17 cellular contexts compared by ENCODE assay signal in genomic region chr20:51444922-51445438, GRCh38.
A peak's percentile ranks its signal among the peaks of the same experiment; 100 is the strongest.
DNase-seq lines count a peak whose midpoint lies in the region; ATAC-seq and TF ChIP-seq lines count a peak whose summit lies in the region.
"Had no signal": no experiment of that assay in that cellular context is flagged by ENCODE, and none has a peak within 500 bp of the region (broad histone marks: within the 10 kb centered on the region; RNA-seq: fewer than 3 reads in every experiment).

No MANE protein-coding gene starts in this region.

- H3K4me3 ChIP-seq in CD4-positive, CD25-positive, alpha-beta regulatory T cell (ENCODE audit: low read depth, low read length): no peak overlapping the region
- no peak overlapping the region for H3K4me3 ChIP-seq in GM23248
- no peak overlapping the region for H3K4me3 ChIP-seq in neural progenitor cell
- H3K4me3 ChIP-seq: skin epidermis, upper lobe of right lung had no signal

- TF ChIP-seq CTCF in neural progenitor cell (IDR thresholded peaks at IDR 0.05): no peak

- H3K36me3 Mint-ChIP-seq in CD4-positive, CD25-positive, alpha-beta regulatory T cell: peaks cover 43% of the 10 kb centered on the region
- peaks cover 43% of the 10 kb centered on the region for H3K36me3 Mint-ChIP-seq in activated naive CD8-positive, alpha-beta T cell treated with anti-CD3 and anti-CD28 coated beads, Interleukin-2, amount 50 U/mL, for 24 hours (ENCODE audit: low read depth)
- H3K36me3 Mint-ChIP-seq in neural progenitor cell: no peaks in the 10 kb centered on the region

- peaks cover 59% of the 10 kb centered on the region for H3K36me3 ChIP-seq in CD4-positive, CD25-positive, alpha-beta regulatory T cell (ENCODE audit: control insufficient read depth, insufficient read depth, low read length)
- H3K36me3 ChIP-seq in GM23248 (ENCODE audit: low read depth) (no peaks in the 10 kb centered on the region), neural progenitor cell (no peaks in the 10 kb centered on the region)
- H3K36me3 ChIP-seq: upper lobe of right lung had no signal

- no peaks in the 10 kb centered on the region for H3K79me2 ChIP-seq in GM23248 (ENCODE audit: insufficient read depth)
- no peaks in the 10 kb centered on the region for H3K79me2 ChIP-seq in neural progenitor cell (ENCODE audit: low read depth)
- H3K79me2 ChIP-seq: parathyroid adenoma had no signal

- peaks cover 10 to 21% (median 19%) of the 10 kb centered on the region in 4 donors for H3K4me1 Mint-ChIP-seq in CD4-positive, CD25-positive, alpha-beta regulatory T cell
- peaks cover 53% of the 10 kb centered on the region for H3K4me1 Mint-ChIP-seq in activated naive CD8-positive, alpha-beta T cell treated with anti-CD3 and anti-CD28 coated beads, Interleukin-2, amount 50 U/mL, for 24 hours
- peaks cover 54% of the 10 kb centered on the region for H3K4me1 Mint-ChIP-seq in neural progenitor cell

- no peak for ATAC-seq in CD4-positive, CD25-positive, alpha-beta regulatory T cell (ENCODE audit: low read depth in 2 of 2)
- ATAC-seq in activated naive CD8-positive, alpha-beta T cell treated with anti-CD3 and anti-CD28 coated beads, Interleukin-2, amount 50 U/mL, for 24 hours: no peak
- ATAC-seq in left colon (no peak), Right ventricle myocardium superior (ENCODE audit: poor library complexity) (no peak)
- ATAC-seq: upper lobe of right lung had no signal

- H3F3A ChIP-seq in GM23248 (ENCODE audit: insufficient read depth) (peaks cover 15% of the 10 kb centered on the region; the same call in 1 of the 2 replicates), neural progenitor cell (ENCODE audit: low read depth) (peaks cover 6% of the 10 kb centered on the region)

- no peak overlapping the region for H3K27ac ChIP-seq in CD4-positive, CD25-positive, alpha-beta regulatory T cell (ENCODE audit: insufficient read depth, low read length, poor library complexity, severe bottlenecking)
- H3K27ac ChIP-seq in GM23248 (no peak overlapping the region), neural progenitor cell (no peak overlapping the region)
- H3K27ac ChIP-seq: parathyroid adenoma, upper lobe of right lung had no signal

- H3K4me3 Mint-ChIP-seq in CD4-positive, CD25-positive, alpha-beta regulatory T cell: no peak overlapping the region
- H3K4me3 Mint-ChIP-seq in activated naive CD8-positive, alpha-beta T cell treated with anti-CD3 and anti-CD28 coated beads, Interleukin-2, amount 50 U/mL, for 24 hours: no peak overlapping the region
- no peak overlapping the region for H3K4me3 Mint-ChIP-seq in neural progenitor cell
- H3K4me3 Mint-ChIP-seq: activated CD4-positive, alpha-beta memory T cell treated with anti-CD3 and anti-CD28 coated beads, Interleukin-2, amount 10 ng/mL, durations not matched to agents 7 days and 5 days had no signal

- H3K27me3 ChIP-seq in CD4-positive, CD25-positive, alpha-beta regulatory T cell (ENCODE audit: control insufficient read depth, insufficient read depth, low read length): no peaks in the 10 kb centered on the region
- H3K27me3 ChIP-seq in GM23248 (replicated peaks; ENCODE audit: insufficient read depth) (no peaks in the 10 kb centered on the region), neural progenitor cell (no peaks in the 10 kb centered on the region)
- H3K27me3 ChIP-seq: upper lobe of right lung had no signal

- H3K9me3 ChIP-seq in CD4-positive, CD25-positive, alpha-beta regulatory T cell (ENCODE audit: control insufficient read depth in 2 of 2, low read length in 2 of 2): no peaks in the 10 kb centered on the region
- H3K9me3 ChIP-seq in GM23248 (ENCODE audit: low read depth): no peaks in the 10 kb centered on the region
- no peaks in the 10 kb centered on the region for H3K9me3 ChIP-seq in neural progenitor cell (ENCODE audit: low read depth)
- H3K9me3 ChIP-seq: upper lobe of right lung had no signal

- no peaks in the 10 kb centered on the region for H4K20me1 ChIP-seq in GM23248 (ENCODE audit: insufficient read depth)
- H4K20me1 ChIP-seq in neural progenitor cell (ENCODE audit: low read depth): no peaks in the 10 kb centered on the region

- DNase-seq in CD4-positive, CD25-positive, alpha-beta regulatory T cell: no peak
- DNase-seq in GM23248 (no peak), neural progenitor cell (ENCODE audit: low spot score) (no peak), cerebellar cortex (ENCODE audit: low spot score) (no peak), KG1 (lab: John Stamatoyannopoulos, UW) (no peak), left colon (no peak), Right ventricle myocardium superior (no peak)
- DNase-seq in activated naive CD8-positive, alpha-beta T cell treated with anti-CD3 and anti-CD28 coated beads, Interleukin-2, amount 50 U/mL, for 24 hours: no peak
- DNase-seq: activated CD4-positive, alpha-beta memory T cell treated with anti-CD3 and anti-CD28 coated beads, Interleukin-2, amount 10 ng/mL, durations not matched to agents 7 days and 5 days; activated gamma-delta T cell treated with Interleukin-2 at 50 U/mL for 16 hours; effector CD8-positive, alpha-beta T cell; hippocampal formation; NCI-H1930; NCI-H526; upper lobe of right lung had no signal

- no peaks in the 10 kb centered on the region for H3K9me2 ChIP-seq in GM23248 (ENCODE audit: insufficient read depth)

- intact Hi-C loops in left colon (cut with DNase I, micrococcal nuclease): no loop called here
- intact Hi-C loops in Right ventricle myocardium superior (cut with DNase I): no loop called here

- H3K9ac ChIP-seq in GM23248 (no peak overlapping the region), neural progenitor cell (no peak overlapping the region)
- H3K9ac ChIP-seq: parathyroid adenoma had no signal

- peak overlapping the region in 2 of 3 donors; percentile 62 for H3K27ac Mint-ChIP-seq in CD4-positive, CD25-positive, alpha-beta regulatory T cell
- H3K27ac Mint-ChIP-seq in activated naive CD8-positive, alpha-beta T cell treated with anti-CD3 and anti-CD28 coated beads, Interleukin-2, amount 50 U/mL, for 24 hours: peak overlapping the region; percentile 49
- peak overlapping the region; percentile 85 for H3K27ac Mint-ChIP-seq in neural progenitor cell

- H3K4me2 ChIP-seq in GM23248 (ENCODE audit: unreplicated experiment) (peak overlapping the region; percentile 28), neural progenitor cell (no peak overlapping the region)

- H3K27me3 Mint-ChIP-seq in CD4-positive, CD25-positive, alpha-beta regulatory T cell: no peaks in the 10 kb centered on the region
- H3K27me3 Mint-ChIP-seq in activated naive CD8-positive, alpha-beta T cell treated with anti-CD3 and anti-CD28 coated beads, Interleukin-2, amount 50 U/mL, for 24 hours: no peaks in the 10 kb centered on the region
- peaks cover 6% of the 10 kb centered on the region for H3K27me3 Mint-ChIP-seq in neural progenitor cell (ENCODE audit: insufficient read depth, low read depth)
- H3K27me3 Mint-ChIP-seq: activated CD4-positive, alpha-beta memory T cell treated with anti-CD3 and anti-CD28 coated beads, Interleukin-2, amount 10 ng/mL, durations not matched to agents 7 days and 5 days had no signal

- WGBS in GM23248 (ENCODE audit: low coverage in 1 of 2, low lambda C conversion rate in 2 of 2, missing lambda C conversion rate in 2 of 2), 2 experiments: 66 to 80% methylated on average over 6 to 9 of the region's 9 CpGs

- H2AFZ ChIP-seq in GM23248: no peak overlapping the region
- no peak overlapping the region for H2AFZ ChIP-seq in neural progenitor cell (replicated peaks)
- H2AFZ ChIP-seq: parathyroid adenoma had no signal

- in situ Hi-C loops in GM23248 (cut with MboI): no loop called here

- no peaks in the 10 kb centered on the region for H3K9me3 Mint-ChIP-seq in CD4-positive, CD25-positive, alpha-beta regulatory T cell
- no peaks in the 10 kb centered on the region for H3K9me3 Mint-ChIP-seq in activated naive CD8-positive, alpha-beta T cell treated with anti-CD3 and anti-CD28 coated beads, Interleukin-2, amount 50 U/mL, for 24 hours
- no peaks in the 10 kb centered on the region for H3K9me3 Mint-ChIP-seq in neural progenitor cell
- H3K9me3 Mint-ChIP-seq: activated CD4-positive, alpha-beta memory T cell treated with anti-CD3 and anti-CD28 coated beads, Interleukin-2, amount 10 ng/mL, durations not matched to agents 7 days and 5 days had no signal

- H3K4me1 ChIP-seq in CD4-positive, CD25-positive, alpha-beta regulatory T cell (ENCODE audit: control insufficient read depth, insufficient read depth, low read length, poor library complexity, severe bottlenecking): peaks cover 10% of the 10 kb centered on the region
- H3K4me1 ChIP-seq in GM23248 (ENCODE audit: insufficient read depth): peaks cover 21% of the 10 kb centered on the region
- H3K4me1 ChIP-seq in neural progenitor cell: peaks cover 7% of the 10 kb centered on the region
